9 cellular contexts compared by ENCODE assay signal in the genomic region with DNA sequence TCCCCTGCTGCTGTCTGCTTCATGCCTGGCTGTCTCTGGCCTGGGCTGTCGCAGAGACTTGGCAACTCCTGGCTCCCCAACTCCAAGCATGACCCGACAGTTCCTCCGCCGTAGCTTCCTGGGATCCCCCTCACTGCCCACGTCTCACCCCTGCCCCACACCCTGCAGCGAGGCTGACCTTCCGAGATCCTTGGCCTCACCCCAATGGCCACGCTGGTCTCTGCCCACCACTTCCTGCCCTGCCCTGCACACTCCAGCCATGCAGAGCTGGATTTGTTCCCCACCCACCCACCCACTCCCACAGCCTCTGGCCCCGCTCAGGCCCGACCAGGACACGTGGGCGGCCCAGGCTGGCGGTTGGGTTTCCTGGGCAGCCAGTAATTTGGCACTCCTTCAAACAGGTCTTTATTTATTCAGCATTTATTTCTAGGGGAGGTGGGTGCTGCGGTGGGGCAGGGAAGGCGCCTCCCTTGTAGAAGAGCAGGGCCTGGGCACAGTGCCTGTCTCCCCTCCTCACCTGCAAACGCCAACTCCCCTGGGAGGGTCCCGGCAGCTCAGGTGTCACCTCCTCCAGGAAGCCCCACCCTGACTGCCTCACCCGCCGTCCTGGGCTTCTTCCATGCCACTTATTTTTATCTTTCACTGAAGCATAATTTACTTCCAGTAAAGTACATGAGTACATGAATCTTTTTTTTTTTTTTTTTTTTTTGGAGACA. TPM values are rescaled to one million over a fixed set of nuclear protein-coding genes. Genes with fewer than 3 reads are reported as not detected.
DNase-seq lines count a peak whose midpoint lies in the region; ATAC-seq and TF ChIP-seq lines count a peak whose summit lies in the region.
"Had no signal": no experiment of that assay in that cellular context is flagged by ENCODE, and none has a peak within 500 bp of the region (broad histone marks: within the 10 kb centered on the region; RNA-seq: fewer than 3 reads in every experiment).

No MANE protein-coding gene starts in this region.

- DNase-seq in NCI-H1417 (lab: John Stamatoyannopoulos, UW) (peak; percentile 52 to 86 (median 71)), NCI-H1417 treated with DMSO at 0.1 percent for 48 hours (lab: John Stamatoyannopoulos, UW) (no peak), adipocyte (ENCODE audit: low read depth) (peak; percentile 55), upper lobe of left lung (peak; percentile 80 to 87)
- DNase-seq in activated CD8-positive, alpha-beta memory T cell treated with anti-CD3 and anti-CD28 coated beads, Interleukin-2, amount 10 ng/mL, durations not matched to agents 7 days and 5 days: no peak
- DNase-seq: 8988T had no signal

- H3K36me3 Mint-ChIP-seq in activated CD8-positive, alpha-beta memory T cell treated with anti-CD3 and anti-CD28 coated beads, Interleukin-2, amount 10 ng/mL, durations not matched to agents 7 days and 5 days: no peaks in the 10 kb centered on the region

- H3K4me1 ChIP-seq in adipocyte (ENCODE audit: control insufficient read depth, insufficient read depth, low read length) (peaks cover 58% of the 10 kb centered on the region), upper lobe of left lung (peaks cover 65 to 83% (median 76%) of the 10 kb centered on the region in 4 donors)

- H3K27ac Mint-ChIP-seq in activated CD8-positive, alpha-beta memory T cell treated with anti-CD3 and anti-CD28 coated beads, Interleukin-2, amount 10 ng/mL, durations not matched to agents 7 days and 5 days: no peak overlapping the region

- WGBS in upper lobe of left lung, 2 donors: 25% methylated on average over 13 to 18 of the region's 19 CpGs

- H3K27me3 Mint-ChIP-seq in activated CD8-positive, alpha-beta memory T cell treated with anti-CD3 and anti-CD28 coated beads, Interleukin-2, amount 10 ng/mL, durations not matched to agents 7 days and 5 days: peaks cover 14% of the 10 kb centered on the region

- TF ChIP-seq CTCF in upper lobe of left lung (IDR thresholded peaks at IDR 0.05): no peak

- H3K9me3 ChIP-seq in adipocyte (ENCODE audit: control insufficient read depth, low read length) (no peaks in the 10 kb centered on the region), upper lobe of left lung (no peaks in the 10 kb centered on the region)

- H3K9ac ChIP-seq in adipocyte (ENCODE audit: low read length): peak overlapping the region; percentile 93

- H3K4me1 Mint-ChIP-seq in activated CD8-positive, alpha-beta memory T cell treated with anti-CD3 and anti-CD28 coated beads, Interleukin-2, amount 10 ng/mL, durations not matched to agents 7 days and 5 days: no peaks in the 10 kb centered on the region

- H3K9me3 Mint-ChIP-seq in activated CD8-positive, alpha-beta memory T cell treated with anti-CD3 and anti-CD28 coated beads, Interleukin-2, amount 10 ng/mL, durations not matched to agents 7 days and 5 days (ENCODE audit: low read depth): no peaks in the 10 kb centered on the region

- H3K27me3 ChIP-seq in adipocyte (replicated peaks; ENCODE audit: control insufficient read depth, insufficient read depth, low read length): no peaks in the 10 kb centered on the region
- H3K27me3 ChIP-seq in layer of hippocampus (ENCODE audit: control insufficient read depth, insufficient read depth, low read length): no peaks in the 10 kb centered on the region
- no peaks in the 10 kb centered on the region for H3K27me3 ChIP-seq in upper lobe of left lung

- no peak overlapping the region for H3K4me3 Mint-ChIP-seq in activated CD8-positive, alpha-beta memory T cell treated with anti-CD3 and anti-CD28 coated beads, Interleukin-2, amount 10 ng/mL, durations not matched to agents 7 days and 5 days

- CTCF ChIA-PET in activated CD8-positive, alpha-beta memory T cell treated with anti-CD3 and anti-CD28 coated beads, Interleukin-2, amount 10 ng/mL, durations not matched to agents 7 days and 5 days (lab: Charles Lee): no interaction called here

- ATAC-seq in upper lobe of left lung (ENCODE audit: low FRiP score in 2 of 2) (peak; percentile 13 to 38), HG03108 (IDR thresholded peaks at IDR 0.05; ENCODE audit: unreplicated experiment) (no peak), GM21367 (IDR thresholded peaks at IDR 0.05; ENCODE audit: unreplicated experiment) (no peak)
- ATAC-seq in activated CD8-positive, alpha-beta memory T cell treated with anti-CD3 and anti-CD28 coated beads, Interleukin-2, amount 10 ng/mL, durations not matched to agents 7 days and 5 days: no peak

- H3K4me3 ChIP-seq in adipocyte (ENCODE audit: low read length): peak overlapping the region; percentile 86
- H3K4me3 ChIP-seq in upper lobe of left lung: no peak overlapping the region

- peak in 1 of 4 donors; percentile 74 for TF ChIP-seq EP300 in upper lobe of left lung (IDR thresholded peaks at IDR 0.05)

- peak overlapping the region; percentile 86 for H3K27ac ChIP-seq in layer of hippocampus (ENCODE audit: low read depth, low read length)
- H3K27ac ChIP-seq in upper lobe of left lung: peak overlapping the region; percentile 94 to 98 (median 96)

- no peaks in the 10 kb centered on the region for H3K36me3 ChIP-seq in adipocyte (ENCODE audit: control insufficient read depth, insufficient read depth, low read length, severe bottlenecking)
- H3K36me3 ChIP-seq in upper lobe of left lung: no peaks in the 10 kb centered on the region

- TF ChIP-seq POLR2A in upper lobe of left lung (IDR thresholded peaks at IDR 0.05): no peak

RNA-seq across cellular contexts. Expression of a gene that starts 25.5 kb away (rescaled TPM):
- total RNA-seq in upper lobe of left lung: 10 to 100 TPM; 16.4 to 41.9 (median 28.1) TPM
- under 1 TPM; 0.20 to 0.66 TPM for total RNA-seq in activated CD8-positive, alpha-beta memory T cell treated with anti-CD3 and anti-CD28 coated beads, Interleukin-2, amount 10 ng/mL, durations not matched to agents 7 days and 5 days

Comparison
In these comparisons a context has a peak if more than half of its experiments do, and no peak if none do; other contexts are left out.
1. DNase-seq: peak in NCI-H1417 (3 of 3), adipocyte (single experiment) and upper lobe of left lung (2 of 2); none in NCI-H1417 treated with DMSO at 0.1 percent for 48 hours (single experiment) and activated CD8-positive, alpha-beta memory T cell treated with anti-CD3 and anti-CD28 coated beads, Interleukin-2, amount 10 ng/mL, durations not matched to agents 7 days and 5 days (single experiment).
2. ATAC-seq: peak in upper lobe of left lung (2 of 2); none in activated CD8-positive, alpha-beta memory T cell treated with anti-CD3 and anti-CD28 coated beads, Interleukin-2, amount 10 ng/mL, durations not matched to agents 7 days and 5 days (single experiment), HG03108 (single experiment) and GM21367 (single experiment).
3. RNA of a gene that starts 25.5 kb away (total RNA-seq): 16.4 to 41.9 TPM in upper lobe of left lung; 0.20 to 0.66 TPM in activated CD8-positive, alpha-beta memory T cell treated with anti-CD3 and anti-CD28 coated beads, Interleukin-2, amount 10 ng/mL, durations not matched to agents 7 days and 5 days; every median in the first group is over 10 times any median in the second.